Comparison of ENCODE assay signal across 12 cellular contexts in the genomic region with DNA sequence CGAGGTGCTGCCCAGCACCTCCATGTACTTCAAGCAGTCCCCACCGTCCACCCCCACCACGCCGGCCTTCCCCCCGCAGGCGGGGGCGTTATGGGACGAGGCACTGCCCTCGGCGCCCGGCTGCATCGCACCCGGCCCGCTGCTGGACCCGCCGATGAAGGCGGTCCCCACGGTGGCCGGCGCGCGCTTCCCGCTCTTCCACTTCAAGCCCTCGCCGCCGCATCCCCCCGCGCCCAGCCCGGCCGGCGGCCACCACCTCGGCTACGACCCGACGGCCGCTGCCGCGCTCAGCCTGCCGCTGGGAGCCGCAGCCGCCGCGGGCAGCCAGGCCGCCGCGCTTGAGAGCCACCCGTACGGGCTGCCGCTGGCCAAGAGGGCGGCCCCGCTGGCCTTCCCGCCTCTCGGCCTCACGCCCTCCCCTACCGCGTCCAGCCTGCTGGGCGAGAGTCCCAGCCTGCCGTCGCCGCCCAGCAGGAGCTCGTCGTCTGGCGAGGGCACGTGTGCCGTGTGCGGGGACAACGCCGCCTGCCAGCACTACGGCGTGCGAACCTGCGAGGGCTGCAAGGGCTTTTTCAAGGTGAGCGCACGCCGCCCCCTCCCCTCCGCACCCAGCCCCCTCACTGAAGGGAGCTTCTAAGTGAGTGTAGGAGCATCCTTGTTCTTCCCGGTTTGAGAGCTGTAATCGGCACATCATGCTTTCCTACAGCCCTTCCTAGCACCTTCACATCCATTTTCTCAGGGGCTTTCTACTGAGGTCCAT. TPM values are rescaled to one million over a fixed set of nuclear protein-coding genes. Genes with fewer than 3 reads are reported as not detected.
DNase-seq lines count a peak whose midpoint lies in the region; ATAC-seq, FAIRE-seq and TF ChIP-seq lines count a peak whose summit lies in the region.
"Had no signal": no experiment of that assay in that cellular context is flagged by ENCODE, and none has a peak within 500 bp of the region (broad histone marks: within the 10 kb centered on the region; RNA-seq: fewer than 3 reads in every experiment).

No MANE protein-coding gene starts in this region.

- 31 to 41% (median 37%) methylated on average over 47 to 78 of the region's 78 CpGs for WGBS in psoas muscle, 3 donors
- WGBS in esophagus squamous epithelium, 2 donors = 65 to 80% methylated on average over 1 to 2 of the region's 78 CpGs

- H3K9ac ChIP-seq in HUES6 (ENCODE audit: low read length) (no peak overlapping the region), astrocyte (ENCODE audit: low read length) (no peak overlapping the region), iPS-15b (ENCODE audit: low read depth, low read length) (no peak overlapping the region)

- H3K9me3 Mint-ChIP-seq in astrocyte (ENCODE audit: unreplicated experiment) (peaks cover 7% of the 10 kb centered on the region), CD14-positive monocyte (peaks cover 0 to 36% (median 22%) of the 10 kb centered on the region in 7 donors)
- H3K9me3 Mint-ChIP-seq: CD4-positive, CD25-positive, alpha-beta regulatory T cell had no signal

- intact Hi-C loops in psoas muscle (cut with DNase I) = loop anchor here (10.0 kb wide), 3 partner anchors 76 to 766 kb away; a partner anchor contains a TSS
- intact Hi-C loops in CD14-positive monocyte (cut with micrococcal nuclease) = loop anchor here (10.0 kb wide), 4 partner anchors 76 to 604 kb away; a partner anchor contains a TSS
- intact Hi-C loops in esophagus squamous epithelium (cut with DNase I) = no loop called here

- peaks cover 3% of the 10 kb centered on the region for H3K4me1 Mint-ChIP-seq in astrocyte (ENCODE audit: low read depth, unreplicated experiment)
- peaks cover 41% of the 10 kb centered on the region for H3K4me1 Mint-ChIP-seq in CD14-positive monocyte

- TF ChIP-seq POLR2A in esophagus squamous epithelium (IDR thresholded peaks at IDR 0.05) = no peak

- no peak overlapping the region for H3K27ac ChIP-seq in HUES6 (ENCODE audit: low read depth, low read length)
- H3K27ac ChIP-seq in astrocyte (ENCODE audit: low read depth, low read length) = no peak overlapping the region
- no peak overlapping the region for H3K27ac ChIP-seq in psoas muscle
- no peak overlapping the region for H3K27ac ChIP-seq in esophagus squamous epithelium

- no peaks in the 10 kb centered on the region for H3K9me3 ChIP-seq in HUES6 (ENCODE audit: control insufficient read depth, insufficient read depth, low read depth, low read length)
- no peaks in the 10 kb centered on the region for H3K9me3 ChIP-seq in astrocyte (ENCODE audit: insufficient read depth, low read depth, low read length)
- no peaks in the 10 kb centered on the region for H3K9me3 ChIP-seq in iPS-15b (ENCODE audit: control insufficient read depth, insufficient read depth, low read length)
- no peaks in the 10 kb centered on the region for H3K9me3 ChIP-seq in psoas muscle
- no peaks in the 10 kb centered on the region for H3K9me3 ChIP-seq in esophagus squamous epithelium

- peaks cover 16% of the 10 kb centered on the region for H3K36me3 Mint-ChIP-seq in astrocyte (ENCODE audit: low read depth, unreplicated experiment)
- H3K36me3 Mint-ChIP-seq in CD14-positive monocyte = peaks cover 7 to 31% of the 10 kb centered on the region in 2 donors
- H3K36me3 Mint-ChIP-seq: CD4-positive, CD25-positive, alpha-beta regulatory T cell had no signal

- H3K27me3 Mint-ChIP-seq in astrocyte (ENCODE audit: low read depth, unreplicated experiment) (peaks cover 53% of the 10 kb centered on the region), CD14-positive monocyte (ENCODE audit: low read depth in 3 of 3) (peaks cover 75 to 91% (median 84%) of the 10 kb centered on the region in 3 donors)

- H3K4me3 ChIP-seq in HUES6 (ENCODE audit: low read depth, low read length) (peak overlapping the region; percentile 51), astrocyte (ENCODE audit: insufficient read depth, low read depth, low read length) (no peak overlapping the region), iPS-15b (ENCODE audit: low read depth, low read length) (peak overlapping the region; percentile 41), psoas muscle (no peak overlapping the region), esophagus squamous epithelium (peak overlapping the region in 2 of 4 donors; percentile 27 to 37)

- peak overlapping the region; percentile 18 for H3K4me2 ChIP-seq in astrocyte (ENCODE audit: low read length)

- no peak for FAIRE-seq in astrocyte (lab: Jason Lieb, UNC)
- FAIRE-seq: small intestine had no signal

- H3K27ac Mint-ChIP-seq in astrocyte (ENCODE audit: unreplicated experiment) (no peak overlapping the region), CD14-positive monocyte (no peak overlapping the region)
- H3K27ac Mint-ChIP-seq: CD4-positive, CD25-positive, alpha-beta regulatory T cell had no signal

- H2AFZ ChIP-seq in astrocyte (ENCODE audit: low read depth, low read length) = peak overlapping the region; percentile 32

- TF ChIP-seq CTCF in astrocyte (IDR thresholded peaks at IDR 0.05; ENCODE audit: insufficient read depth, low read depth, low read length) (no peak), psoas muscle (IDR thresholded peaks at IDR 0.05) (no peak), CD14-positive monocyte (IDR thresholded peaks at IDR 0.05) (no peak), esophagus squamous epithelium (IDR thresholded peaks at IDR 0.05) (no peak)

- H3K36me3 ChIP-seq in HUES6 (ENCODE audit: control insufficient read depth, insufficient read depth, low read length) (no peaks in the 10 kb centered on the region), astrocyte (ENCODE audit: insufficient read depth, low read length) (no peaks in the 10 kb centered on the region), iPS-15b (ENCODE audit: control insufficient read depth, insufficient read depth, low read length) (no peaks in the 10 kb centered on the region), psoas muscle (ENCODE audit: insufficient read depth in 1 of 2, low read depth in 1 of 2) (peaks cover 0 to 5% of the 10 kb centered on the region in 2 donors), esophagus squamous epithelium (no peaks in the 10 kb centered on the region)

- DNase-seq in astrocyte (ENCODE audit: low read depth) (no peak), psoas muscle (peak; percentile 25 to 57), GOT3 (lab: John Stamatoyannopoulos, UW) (no peak), G401 (ENCODE audit: low spot score) (no peak), CD14-positive monocyte (ENCODE audit: low spot score) (no peak), esophagus squamous epithelium (lab: John Stamatoyannopoulos, UW) (no peak)
- DNase-seq: CD4-positive, CD25-positive, alpha-beta regulatory T cell; NCI-H1417 treated with DMSO at 0.1 percent for 48 hours; small intestine had no signal

- in situ Hi-C loops in G401 (cut with HindIII; ENCODE audit: low sequenced_read_pairs) = no loop called here

- ATAC-seq in psoas muscle = peak; percentile 22 to 37 (median 34)
- ATAC-seq: SK-N-SH treated with all-trans-retinoic acid at 6 μM for 48 hours had no signal

- H3K79me2 ChIP-seq in astrocyte (ENCODE audit: insufficient read depth, low read length) = no peaks in the 10 kb centered on the region

- no peaks in the 10 kb centered on the region for H4K20me1 ChIP-seq in astrocyte (ENCODE audit: insufficient read depth, low read length)

- peaks cover 86% of the 10 kb centered on the region for H3K27me3 ChIP-seq in HUES6 (ENCODE audit: control insufficient read depth, insufficient read depth, low read length)
- peaks cover 60% of the 10 kb centered on the region for H3K27me3 ChIP-seq in astrocyte (ENCODE audit: insufficient read depth, low read length)
- H3K27me3 ChIP-seq in iPS-15b (ENCODE audit: control insufficient read depth, insufficient read depth, low read length) = peaks cover 74% of the 10 kb centered on the region
- H3K27me3 ChIP-seq in psoas muscle (ENCODE audit: insufficient read depth in 3 of 3, low read length in 2 of 3) = peaks cover 0 to 7% (median 2%) of the 10 kb centered on the region in 3 donors
- peaks cover 0 to 78% (median 13%) of the 10 kb centered on the region in 4 donors for H3K27me3 ChIP-seq in esophagus squamous epithelium

- H3K4me1 ChIP-seq in HUES6 (ENCODE audit: control insufficient read depth, insufficient read depth, low read length) (peaks cover 22% of the 10 kb centered on the region), astrocyte (ENCODE audit: insufficient read depth, low read length) (peaks cover 14% of the 10 kb centered on the region), iPS-15b (ENCODE audit: control insufficient read depth, insufficient read depth, low read length) (peaks cover 4% of the 10 kb centered on the region), psoas muscle (peaks cover 6% of the 10 kb centered on the region), esophagus squamous epithelium (peaks cover 9 to 32% (median 16%) of the 10 kb centered on the region in 3 donors)

- H3K4me3 Mint-ChIP-seq in astrocyte (ENCODE audit: unreplicated experiment) = peak overlapping the region; percentile 20
- H3K4me3 Mint-ChIP-seq in CD14-positive monocyte = peak overlapping the region in 1 of 2 donors; percentile 100

RNA-seq across cellular contexts. Expression of a gene that starts 6.9 kb away (rescaled TPM):
- total RNA-seq in astrocyte (3.2 and 3.6 TPM in 2 replicates), psoas muscle (10 to 100 TPM in 2 of 4 donors, 1 to 10 TPM in 2; 1.5 to 40.8 (median 15.3) TPM), esophagus squamous epithelium (under 1 TPM in 3 of 4 donors, not detected in 1; 0.08 to 0.76 (median 0.35) TPM)
- polyA plus RNA-seq in psoas muscle (10 to 100 TPM in 1 of 3 donors, 1 to 10 TPM in 2; 2.0 to 11.0 (median 3.4) TPM), CD14-positive monocyte (under 1 TPM; 0.88 to 0.92 TPM)
- total RNA-seq in G401 (2014; rRNA removed; shearing (Covaris generic)) = not detected in 2 replicates

Comparison
In these comparisons a context has a peak if more than half of its experiments do, and no peak if none do; other contexts are left out.
1. H3K4me3 ChIP-seq: peak in HUES6 (single experiment) and iPS-15b (single experiment); none in astrocyte (single experiment) and psoas muscle (single experiment).
2. DNase-seq: peak in psoas muscle (2 of 2); none in astrocyte (single experiment), GOT3 (single experiment), G401 (single experiment), CD14-positive monocyte (single experiment) and esophagus squamous epithelium (single experiment).